ENCODE assay signal across 26 cellular contexts in the genomic region with DNA sequence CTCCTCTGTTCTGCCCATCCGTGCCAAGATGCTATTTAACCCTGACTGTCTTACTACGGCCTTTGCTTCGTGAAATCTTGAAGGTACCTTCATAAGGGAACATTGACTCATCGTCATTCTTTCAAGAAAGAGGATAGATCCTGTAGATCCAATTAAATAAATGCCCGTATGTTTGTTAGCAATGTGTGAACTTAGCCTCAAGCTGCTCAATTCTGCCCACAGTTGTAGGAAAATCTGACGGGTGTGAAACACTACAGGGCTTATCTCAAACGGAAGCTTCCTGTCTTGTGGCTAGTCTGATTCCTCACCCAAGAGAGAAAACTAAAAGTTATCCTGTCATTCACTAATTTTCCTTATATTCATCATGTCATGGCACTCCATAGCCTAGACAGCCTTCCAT.
"Had no signal": no experiment of that assay in that cellular context is flagged by ENCODE, and none has a peak within 500 bp of the region (broad histone marks: within the 10 kb centered on the region; RNA-seq: fewer than 3 reads in every experiment).

No MANE protein-coding gene starts in this region.

- H3K9me3 ChIP-seq: SJCRH30 had no signal

- ATAC-seq: activated CD4-positive, alpha-beta T cell treated with anti-CD3 and anti-CD28 coated beads for 36 hours; activated CD4-positive, CD25-positive, alpha-beta regulatory T cell treated with anti-CD3 and anti-CD28 coated beads, Interleukin-2, amount 50 U/mL, for 24 hours; activated CD8-positive, alpha-beta T cell treated with anti-CD3 and anti-CD28 coated beads, Interleukin-2, amount 10 ng/mL, durations not matched to agents 7 days and 5 days; body of pancreas; K562; Panc1; WTC11 had no signal

- H3K4me3 ChIP-seq: body of pancreas, breast epithelium, K562, SJCRH30, SK-N-MC had no signal

- H3K4me1 ChIP-seq: body of pancreas, breast epithelium, SJCRH30 had no signal

- FAIRE-seq: astrocyte, K562 had no signal

- DNase-seq: activated CD4-positive, alpha-beta T cell treated with anti-CD3 and anti-CD28 coated beads for 36 hours; activated CD4-positive, alpha-beta T cell treated with anti-CD3 and anti-CD28 coated beads, Interleukin-2, amount 10 ng/mL, durations not matched to agents 7 days and 5 days; activated CD4-positive, alpha-beta T cell treated with anti-CD3 and anti-CD28 coated beads, Interleukin-2, amount 50 U/mL, for 48 hours; activated CD8-positive, alpha-beta T cell treated with anti-CD3 and anti-CD28 coated beads, Interleukin-2, amount 10 ng/mL, durations not matched to agents 7 days and 5 days; activated gamma-delta T cell; activated naive CD4-positive, alpha-beta T cell treated with Interleukin-2 at 50 U/mL for 16 hours; activated naive CD8-positive, alpha-beta T cell treated with anti-CD3 and anti-CD28 coated beads, Interleukin-2, amount 10 ng/mL, durations not matched to agents 7 days and 5 days; activated T-cell treated with anti-CD3 and anti-CD28 coated beads, Interleukin-2, amount 50 U/mL, for 24 hours; body of pancreas; caudate nucleus; cerebellar nuclear complex; NCI-H1105 treated with DMSO at 0.1 percent for 48 hours; NCI-H1436; NCI-H1694; NCI-H1930; NCI-H510A; NCI-H774; SHP77; SJCRH30 had no signal

- H3K27ac ChIP-seq: body of pancreas, breast epithelium, SJCRH30, SK-N-MC had no signal

- H3K36me3 ChIP-seq: breast epithelium, SJCRH30 had no signal

- H3K27me3 ChIP-seq: body of pancreas, breast epithelium, SJCRH30 had no signal
